In the genomic region with DNA sequence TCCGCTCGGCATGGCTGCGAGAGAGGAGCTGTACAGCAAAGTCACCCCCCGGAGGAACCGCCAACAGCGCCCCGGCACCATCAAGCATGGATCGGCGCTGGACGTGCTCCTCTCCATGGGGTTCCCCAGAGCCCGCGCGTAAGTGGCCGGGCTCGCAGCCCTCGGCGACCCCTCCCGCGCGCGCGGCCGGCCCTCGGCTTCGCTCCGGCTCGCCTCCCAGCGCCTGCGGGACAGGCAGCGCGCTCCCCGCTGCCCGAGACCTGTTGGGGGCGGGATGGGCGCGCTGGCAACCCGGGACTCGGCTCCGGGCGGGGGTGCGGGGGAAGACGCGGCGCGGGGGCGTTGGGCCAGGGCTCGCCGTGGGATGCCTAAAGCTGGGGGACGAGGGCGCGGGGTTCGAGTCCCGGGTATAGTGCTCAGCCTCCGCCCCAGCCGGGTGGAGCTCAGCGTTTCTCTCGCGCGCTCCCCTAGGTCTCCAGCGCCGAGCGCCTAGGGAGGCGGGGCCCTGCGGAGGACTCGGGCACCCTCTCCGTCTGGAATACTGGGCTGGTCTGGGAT, we compare ENCODE assay signal across 8 cellular contexts. TPM values are rescaled to one million over a fixed set of nuclear protein-coding genes. Genes with fewer than 3 reads are reported as not detected.
DNase-seq lines count a peak whose midpoint lies in the region; ATAC-seq and TF ChIP-seq lines count a peak whose summit lies in the region.

No MANE protein-coding gene starts in this region.

- H3K36me3 Mint-ChIP-seq in activated naive CD8-positive, alpha-beta T cell treated with anti-CD3 and anti-CD28 coated beads, Interleukin-2, amount 50 U/mL, for 24 hours (ENCODE audit: low read depth), result peaks cover 15% of the 10 kb centered on the region

- H3K27ac ChIP-seq in right cardiac atrium (ENCODE audit: low read length), result peak overlapping the region; percentile 16

- peak overlapping the region; percentile 97 for H3K4me3 Mint-ChIP-seq in activated naive CD8-positive, alpha-beta T cell treated with anti-CD3 and anti-CD28 coated beads, Interleukin-2, amount 50 U/mL, for 24 hours

- H3K27me3 Mint-ChIP-seq in activated naive CD8-positive, alpha-beta T cell treated with anti-CD3 and anti-CD28 coated beads, Interleukin-2, amount 50 U/mL, for 24 hours, result peaks cover 4% of the 10 kb centered on the region

- under 1% methylated on average over 66 of the region's 66 CpGs for WGBS in right cardiac atrium

- intact Hi-C loops in right cardiac atrium (cut with DNase I), result no loop called here

- DNase-seq in AG08396 (ENCODE audit: low spot score) (peak; percentile 75), right cardiac atrium (peak; percentile 44 to 83 (median 79)), putamen (ENCODE audit: low spot score) (peak; percentile 32), NCI-H187 (lab: John Stamatoyannopoulos, UW) (no peak)
- DNase-seq in activated naive CD8-positive, alpha-beta T cell treated with anti-CD3 and anti-CD28 coated beads, Interleukin-2, amount 50 U/mL, for 24 hours, result peak; percentile 59

- ATAC-seq in GM19328 (IDR thresholded peaks at IDR 0.05; ENCODE audit: unreplicated experiment) (peak; percentile 42), HG03432 (IDR thresholded peaks at IDR 0.05; ENCODE audit: unreplicated experiment) (peak; percentile 51), SK-N-SH treated with all-trans-retinoic acid at 6 μM for 48 hours (peak; percentile 78), right cardiac atrium (peak; percentile 77 to 82)
- ATAC-seq in activated naive CD8-positive, alpha-beta T cell treated with anti-CD3 and anti-CD28 coated beads, Interleukin-2, amount 50 U/mL, for 24 hours, result peak; percentile 50

- peak overlapping the region; percentile 31 for H3K4me3 ChIP-seq in right cardiac atrium (ENCODE audit: low read length)

- peaks cover 50% of the 10 kb centered on the region for H3K4me1 Mint-ChIP-seq in activated naive CD8-positive, alpha-beta T cell treated with anti-CD3 and anti-CD28 coated beads, Interleukin-2, amount 50 U/mL, for 24 hours

- peaks cover 4% of the 10 kb centered on the region for H3K4me1 ChIP-seq in right cardiac atrium (ENCODE audit: control insufficient read depth, insufficient read depth, low read length)

- H3K9me3 ChIP-seq in right cardiac atrium (ENCODE audit: control insufficient read depth, low read length), result no peaks in the 10 kb centered on the region

- H3K27ac Mint-ChIP-seq in activated naive CD8-positive, alpha-beta T cell treated with anti-CD3 and anti-CD28 coated beads, Interleukin-2, amount 50 U/mL, for 24 hours, result peak overlapping the region; percentile 92

- H3K27me3 ChIP-seq in right cardiac atrium (ENCODE audit: control insufficient read depth, insufficient read depth), result no peaks in the 10 kb centered on the region

- H3K9me3 Mint-ChIP-seq in activated naive CD8-positive, alpha-beta T cell treated with anti-CD3 and anti-CD28 coated beads, Interleukin-2, amount 50 U/mL, for 24 hours, result no peaks in the 10 kb centered on the region

TF ChIP-seq in SK-N-SH treated with all-trans-retinoic acid at 6 μM for 48 hours, 23 proteins besides CTCF, POLR2A, EP300 and RAD21:
- TF ChIP-seq RARB (CRISPR knock-in tag; IDR thresholded peaks at IDR 0.05), result no peak
- TF ChIP-seq ZC3H10 (CRISPR knock-in tag; IDR thresholded peaks at IDR 0.05), result no peak
- no peak for TF ChIP-seq ZNF8 (CRISPR knock-in tag; IDR thresholded peaks at IDR 0.05)
- TF ChIP-seq ZFP30 (CRISPR knock-in tag; IDR thresholded peaks at IDR 0.05), result no peak
- TF ChIP-seq, protein P1, sequence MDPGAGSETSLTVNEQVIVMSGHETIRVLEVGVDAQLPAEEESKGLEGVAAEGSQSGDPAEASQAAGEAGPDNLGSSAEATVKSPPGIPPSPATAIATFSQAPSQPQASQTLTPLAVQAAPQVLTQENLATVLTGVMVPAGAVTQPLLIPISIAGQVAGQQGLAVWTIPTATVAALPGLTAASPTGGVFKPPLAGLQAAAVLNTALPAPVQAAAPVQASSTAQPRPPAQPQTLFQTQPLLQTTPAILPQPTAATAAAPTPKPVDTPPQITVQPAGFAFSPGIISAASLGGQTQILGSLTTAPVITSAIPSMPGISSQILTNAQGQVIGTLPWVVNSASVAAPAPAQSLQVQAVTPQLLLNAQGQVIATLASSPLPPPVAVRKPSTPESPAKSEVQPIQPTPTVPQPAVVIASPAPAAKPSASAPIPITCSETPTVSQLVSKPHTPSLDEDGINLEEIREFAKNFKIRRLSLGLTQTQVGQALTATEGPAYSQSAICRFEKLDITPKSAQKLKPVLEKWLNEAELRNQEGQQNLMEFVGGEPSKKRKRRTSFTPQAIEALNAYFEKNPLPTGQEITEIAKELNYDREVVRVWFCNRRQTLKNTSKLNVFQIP (CRISPR knock-in tag; IDR thresholded peaks at IDR 0.05; ENCODE audit: borderline replicate concordance, low read depth), result no peak
- TF ChIP-seq SNAI2 (CRISPR knock-in tag; IDR thresholded peaks at IDR 0.05), result no peak
- TF ChIP-seq BACH2 (CRISPR knock-in tag; IDR thresholded peaks at IDR 0.05; ENCODE audit: borderline replicate concordance), result no peak
- no peak for TF ChIP-seq PPARA (CRISPR knock-in tag; IDR thresholded peaks at IDR 0.05; ENCODE audit: borderline replicate concordance)
- no peak for TF ChIP-seq ZFP3 (CRISPR knock-in tag; IDR thresholded peaks at IDR 0.05)
- TF ChIP-seq ZNF565 (CRISPR knock-in tag; conservative IDR thresholded peaks at IDR 0.05; ENCODE audit: low read depth), result no peak
- TF ChIP-seq, protein P2, sequence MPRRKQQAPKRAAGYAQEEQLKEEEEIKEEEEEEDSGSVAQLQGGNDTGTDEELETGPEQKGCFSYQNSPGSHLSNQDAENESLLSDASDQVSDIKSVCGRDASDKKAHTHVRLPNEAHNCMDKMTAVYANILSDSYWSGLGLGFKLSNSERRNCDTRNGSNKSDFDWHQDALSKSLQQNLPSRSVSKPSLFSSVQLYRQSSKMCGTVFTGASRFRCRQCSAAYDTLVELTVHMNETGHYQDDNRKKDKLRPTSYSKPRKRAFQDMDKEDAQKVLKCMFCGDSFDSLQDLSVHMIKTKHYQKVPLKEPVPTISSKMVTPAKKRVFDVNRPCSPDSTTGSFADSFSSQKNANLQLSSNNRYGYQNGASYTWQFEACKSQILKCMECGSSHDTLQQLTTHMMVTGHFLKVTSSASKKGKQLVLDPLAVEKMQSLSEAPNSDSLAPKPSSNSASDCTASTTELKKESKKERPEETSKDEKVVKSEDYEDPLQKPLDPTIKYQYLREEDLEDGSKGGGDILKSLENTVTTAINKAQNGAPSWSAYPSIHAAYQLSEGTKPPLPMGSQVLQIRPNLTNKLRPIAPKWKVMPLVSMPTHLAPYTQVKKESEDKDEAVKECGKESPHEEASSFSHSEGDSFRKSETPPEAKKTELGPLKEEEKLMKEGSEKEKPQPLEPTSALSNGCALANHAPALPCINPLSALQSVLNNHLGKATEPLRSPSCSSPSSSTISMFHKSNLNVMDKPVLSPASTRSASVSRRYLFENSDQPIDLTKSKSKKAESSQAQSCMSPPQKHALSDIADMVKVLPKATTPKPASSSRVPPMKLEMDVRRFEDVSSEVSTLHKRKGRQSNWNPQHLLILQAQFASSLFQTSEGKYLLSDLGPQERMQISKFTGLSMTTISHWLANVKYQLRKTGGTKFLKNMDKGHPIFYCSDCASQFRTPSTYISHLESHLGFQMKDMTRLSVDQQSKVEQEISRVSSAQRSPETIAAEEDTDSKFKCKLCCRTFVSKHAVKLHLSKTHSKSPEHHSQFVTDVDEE (CRISPR knock-in tag; IDR thresholded peaks at IDR 0.05), result no peak
- no peak for TF ChIP-seq ARNTL (CRISPR knock-in tag; IDR thresholded peaks at IDR 0.05; ENCODE audit: borderline replicate concordance, low read depth)
- no peak for TF ChIP-seq ISL1 (CRISPR knock-in tag; IDR thresholded peaks at IDR 0.05)
- no peak for TF ChIP-seq TCF4 (CRISPR knock-in tag; IDR thresholded peaks at IDR 0.05; ENCODE audit: borderline replicate concordance)
- TF ChIP-seq TOX (CRISPR knock-in tag; IDR thresholded peaks at IDR 0.05; ENCODE audit: borderline replicate concordance), result no peak
- no peak for TF ChIP-seq ESRRG (CRISPR knock-in tag; IDR thresholded peaks at IDR 0.05)
- TF ChIP-seq, protein P3, sequence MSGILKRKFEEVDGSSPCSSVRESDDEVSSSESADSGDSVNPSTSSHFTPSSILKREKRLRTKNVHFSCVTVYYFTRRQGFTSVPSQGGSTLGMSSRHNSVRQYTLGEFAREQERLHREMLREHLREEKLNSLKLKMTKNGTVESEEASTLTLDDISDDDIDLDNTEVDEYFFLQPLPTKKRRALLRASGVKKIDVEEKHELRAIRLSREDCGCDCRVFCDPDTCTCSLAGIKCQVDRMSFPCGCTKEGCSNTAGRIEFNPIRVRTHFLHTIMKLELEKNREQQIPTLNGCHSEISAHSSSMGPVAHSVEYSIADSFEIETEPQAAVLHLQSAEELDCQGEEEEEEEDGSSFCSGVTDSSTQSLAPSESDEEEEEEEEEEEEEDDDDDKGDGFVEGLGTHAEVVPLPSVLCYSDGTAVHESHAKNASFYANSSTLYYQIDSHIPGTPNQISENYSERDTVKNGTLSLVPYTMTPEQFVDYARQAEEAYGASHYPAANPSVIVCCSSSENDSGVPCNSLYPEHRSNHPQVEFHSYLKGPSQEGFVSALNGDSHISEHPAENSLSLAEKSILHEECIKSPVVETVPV (CRISPR knock-in tag; IDR thresholded peaks at IDR 0.05), result no peak
- TF ChIP-seq OSR1 (CRISPR knock-in tag; IDR thresholded peaks at IDR 0.05), result no peak
- TF ChIP-seq, protein P4, sequence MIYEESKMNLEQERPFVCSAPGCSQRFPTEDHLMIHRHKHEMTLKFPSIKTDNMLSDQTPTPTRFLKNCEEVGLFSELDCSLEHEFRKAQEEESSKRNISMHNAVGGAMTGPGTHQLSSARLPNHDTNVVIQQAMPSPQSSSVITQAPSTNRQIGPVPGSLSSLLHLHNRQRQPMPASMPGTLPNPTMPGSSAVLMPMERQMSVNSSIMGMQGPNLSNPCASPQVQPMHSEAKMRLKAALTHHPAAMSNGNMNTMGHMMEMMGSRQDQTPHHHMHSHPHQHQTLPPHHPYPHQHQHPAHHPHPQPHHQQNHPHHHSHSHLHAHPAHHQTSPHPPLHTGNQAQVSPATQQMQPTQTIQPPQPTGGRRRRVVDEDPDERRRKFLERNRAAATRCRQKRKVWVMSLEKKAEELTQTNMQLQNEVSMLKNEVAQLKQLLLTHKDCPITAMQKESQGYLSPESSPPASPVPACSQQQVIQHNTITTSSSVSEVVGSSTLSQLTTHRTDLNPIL (CRISPR knock-in tag; IDR thresholded peaks at IDR 0.05; ENCODE audit: low read depth), result no peak

RNA-seq across cellular contexts. Expression of a gene that starts 0.6 kb away (rescaled TPM):
- 1 to 10 TPM; 1.5 to 2.5 (median 1.6) TPM for total RNA-seq in right cardiac atrium
- 0.34 TPM for polyA plus RNA-seq in right cardiac atrium

Comparison
In these comparisons a context has a peak if more than half of its experiments do, and no peak if none do; other contexts are left out.
1. DNase-seq: peak in AG08396 (single experiment), activated naive CD8-positive, alpha-beta T cell treated with anti-CD3 and anti-CD28 coated beads, Interleukin-2, amount 50 U/mL, for 24 hours (single experiment), right cardiac atrium (3 of 3) and putamen (single experiment); none in NCI-H187 (0 of 2).
2. Peak in every context shown above with its lines, with median percentiles within 50 percentile points of each other: ATAC-seq.